28 cellular contexts compared by ENCODE assay signal in genomic region chr2:133888816-133889215, GRCh38.
"Had no signal": no experiment of that assay in that cellular context is flagged by ENCODE, and none has a peak within 500 bp of the region (broad histone marks: within the 10 kb centered on the region; RNA-seq: fewer than 3 reads in every experiment).

No MANE protein-coding gene starts in this region.

- H3K4me3 ChIP-seq: ascending aorta, breast epithelium, cardiac muscle cell, colonic mucosa, esophagus squamous epithelium, gastroesophageal sphincter had no signal

- ATAC-seq: activated CD4-positive, CD25-positive, alpha-beta regulatory T cell treated with anti-CD3 and anti-CD28 coated beads, Interleukin-2, amount 50 U/mL, for 24 hours; activated naive CD4-positive, alpha-beta T cell treated with anti-CD3 and anti-CD28 coated beads, Interleukin-2, amount 50 U/mL, for 72 hours; activated T-cell treated with anti-CD3 and anti-CD28 coated beads, Interleukin-2, amount 50 U/mL, for 72 hours; gastroesophageal sphincter; T-helper 17 cell had no signal

- H3K36me3 ChIP-seq: ascending aorta, breast epithelium, cardiac muscle cell, colonic mucosa, esophagus squamous epithelium, gastroesophageal sphincter, WERI-Rb-1 had no signal

- DNase-seq: activated B cell treated with CpG ODN at 0.5 μM for 24 hours; activated CD4-positive, alpha-beta memory T cell treated with anti-CD3 and anti-CD28 coated beads, Interleukin-2, amount 10 ng/mL, durations not matched to agents 7 days and 5 days; activated CD4-positive, alpha-beta T cell treated with anti-CD3 and anti-CD28 coated beads for 48 hours; activated CD8-positive, alpha-beta memory T cell treated with anti-CD3 and anti-CD28 coated beads, Interleukin-2, amount 50 U/mL, for 48 hours; activated gamma-delta T cell; activated naive CD4-positive, alpha-beta T cell; activated naive CD4-positive, alpha-beta T cell treated with anti-CD3 and anti-CD28 coated beads, Interleukin-2, amount 10 ng/mL, durations not matched to agents 7 days and 5 days; activated naive CD8-positive, alpha-beta T cell treated with anti-CD3 and anti-CD28 coated beads, Interleukin-2, amount 10 ng/mL, durations not matched to agents 7 days and 5 days; activated T-cell treated with anti-CD3 and anti-CD28 coated beads for 4 hours; activated T-cell treated with anti-CD3 and anti-CD28 coated beads, Interleukin-2, amount 50 U/mL, for 24 hours; activated T-cell treated with anti-CD3 and anti-CD28 coated beads, Interleukin-2, amount 50 U/mL, for 72 hours; central memory CD4-positive, alpha-beta T cell; cerebellar nuclear complex; colonic mucosa; effector CD8-positive, alpha-beta T cell; esophagus squamous epithelium; foreskin melanocyte; T-helper 1 cell; T-helper 17 cell; T1000; WERI-Rb-1 had no signal

- H3K27me3 ChIP-seq: ascending aorta, breast epithelium, cardiac muscle cell, colonic mucosa, gastroesophageal sphincter had no signal

- H3K4me1 ChIP-seq: ascending aorta, colonic mucosa had no signal

- H3K27ac ChIP-seq: ascending aorta, breast epithelium, cardiac muscle cell, colonic mucosa, epithelial cell of prostate, esophagus squamous epithelium, gastroesophageal sphincter, WERI-Rb-1 had no signal

- H3K9me3 ChIP-seq: ascending aorta, breast epithelium, colonic mucosa had no signal
